In the genomic region with DNA sequence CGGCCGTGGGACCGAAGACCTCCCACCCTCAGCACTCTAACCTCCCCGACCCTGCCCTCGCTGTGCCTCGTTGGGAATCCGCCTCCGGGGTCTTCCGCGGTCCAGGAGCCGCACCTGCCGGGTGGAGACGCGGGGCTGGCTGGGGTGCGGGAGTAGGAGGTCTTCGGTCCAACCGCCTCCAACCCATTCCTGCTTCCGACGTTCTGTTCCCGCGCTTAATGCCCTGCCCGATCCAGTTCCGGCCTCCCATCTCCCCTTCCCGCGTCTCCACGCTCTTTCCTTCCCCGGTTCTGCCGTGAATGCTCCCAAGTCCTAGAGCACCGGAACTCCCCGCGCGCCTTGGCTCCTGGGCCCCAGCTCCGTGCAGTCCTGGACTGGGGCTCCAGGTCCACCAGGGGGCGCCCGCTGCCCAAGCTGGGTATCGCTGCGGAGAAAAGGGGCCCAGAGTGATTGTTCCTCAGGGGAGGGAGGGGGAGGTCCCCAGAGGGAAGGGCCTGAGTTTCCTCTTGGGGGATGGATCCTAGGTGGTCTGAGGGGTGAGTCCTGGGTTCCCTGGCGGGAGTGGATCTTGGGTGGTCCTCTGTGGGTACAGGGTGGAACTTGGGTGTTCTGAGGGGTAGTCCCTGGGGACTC, we compare ENCODE assay signal across 1 cellular context.
TF ChIP-seq lines count a peak whose summit lies in the region.

No MANE protein-coding gene starts in this region.

TF ChIP-seq in K562, 482 proteins besides CTCF, POLR2A, EP300 and RAD21 (continued from another document and continues in another):
- TF ChIP-seq ZC3H4 (CRISPR knock-in tag; IDR thresholded peaks at IDR 0.05; ENCODE audit: borderline replicate concordance) (no peak), KLF13 (tag; IDR thresholded peaks at IDR 0.05; ENCODE audit: borderline replicate concordance, low read depth) (no peak), ZNF79 (CRISPR knock-in tag; IDR thresholded peaks at IDR 0.05; ENCODE audit: low read depth) (no peak), HDAC1 (IDR thresholded peaks at IDR 0.05) (peak in 1 of 2 experiments; percentile 21; a peak in 2 of 4 replicates), NKRF (IDR thresholded peaks at IDR 0.05; ENCODE audit: borderline replicate concordance) (no peak), ZNF134 (CRISPR knock-in tag; conservative IDR thresholded peaks at IDR 0.05) (no peak), ZKSCAN3 (CRISPR knock-in tag; IDR thresholded peaks at IDR 0.05) (no peak), CBFA2T3 (IDR thresholded peaks at IDR 0.05) (no peak), FOXK2 (conservative IDR thresholded peaks at IDR 0.05 in 1 of 2, IDR thresholded peaks at IDR 0.05 in 1 of 2; ENCODE audit: low read depth in 2 of 2) (no peak), EZH2 (IDR thresholded peaks at IDR 0.05; ENCODE audit: borderline replicate concordance, low read depth, low read length) (no peak), KAT8 (IDR thresholded peaks at IDR 0.05; ENCODE audit: low read depth) (no peak), KAT2B (IDR thresholded peaks at IDR 0.05; ENCODE audit: low read depth, low read length) (no peak), ZNF224 (CRISPR knock-in tag; IDR thresholded peaks at IDR 0.05) (no peak), NFXL1 (CRISPR knock-in tag; IDR thresholded peaks at IDR 0.05) (no peak), MTF1 (CRISPR knock-in tag; IDR thresholded peaks at IDR 0.05; ENCODE audit: borderline replicate concordance) (no peak), ZNF174 (CRISPR knock-in tag; IDR thresholded peaks at IDR 0.05) (no peak), PHF8 (IDR thresholded peaks at IDR 0.05; ENCODE audit: borderline replicate concordance, low read length) (peak; percentile 72), FOXO4 (CRISPR knock-in tag; IDR thresholded peaks at IDR 0.05) (no peak), ZNF24 (IDR thresholded peaks at IDR 0.05) (peak; percentile 16; the same call in 1 of the 2 replicates), RBM39 (optimal IDR thresholded peaks at IDR 0.05; ENCODE audit: low read depth, low read length) (no peak), EP400 (IDR thresholded peaks at IDR 0.05) (peak; percentile 68), RBM34 (IDR thresholded peaks at IDR 0.05; ENCODE audit: borderline replicate concordance, insufficient read depth, low read length) (no peak), STAT5A (IDR thresholded peaks at IDR 0.05; ENCODE audit: borderline replicate concordance, low read length) (no peak), RBM25 (IDR thresholded peaks at IDR 0.05; ENCODE audit: low read depth, low read length, severe bottlenecking) (no peak), ZNF398 (CRISPR knock-in tag; IDR thresholded peaks at IDR 0.05) (no peak), COPS2 (conservative IDR thresholded peaks at IDR 0.05) (no peak), NFIX (CRISPR knock-in tag; IDR thresholded peaks at IDR 0.05; ENCODE audit: low read depth) (no peak), SMARCA5 (IDR thresholded peaks at IDR 0.05) (no peak), SRSF3 (IDR thresholded peaks at IDR 0.05; ENCODE audit: insufficient read depth, low read length) (no peak), ZNF583 (CRISPR knock-in tag; IDR thresholded peaks at IDR 0.05) (0 out of 2 replicates have a peak, but pooled peaks have one; percentile 51), RNF2 (IDR thresholded peaks at IDR 0.05) (no peak), BRD9 (IDR thresholded peaks at IDR 0.05; ENCODE audit: low read depth, partially characterized antibody) (peak; percentile 36), ZNF263 (CRISPR knock-in tag; IDR thresholded peaks at IDR 0.05; ENCODE audit: borderline replicate concordance) (peak; percentile 53; the same call in 1 of the 2 replicates), ZNF347 (CRISPR knock-in tag; IDR thresholded peaks at IDR 0.05; ENCODE audit: low read depth) (no peak), MAFF (IDR thresholded peaks at IDR 0.05; ENCODE audit: low read length) (no peak), BHLHE40 (IDR thresholded peaks at IDR 0.05; ENCODE audit: low read length) (peak; percentile 50; the same call in 1 of the 2 replicates), GATA2 (CRISPR knock-in tag; IDR thresholded peaks at IDR 0.05) (no peak), NR2C1 (IDR thresholded peaks at IDR 0.05) (no peak), NR2C1 (tag; IDR thresholded peaks at IDR 0.05) (no peak), MEIS2 (IDR thresholded peaks at IDR 0.05; ENCODE audit: partially characterized antibody) (no peak), CBFA2T2 (conservative IDR thresholded peaks at IDR 0.05) (no peak), CBFB (CRISPR knock-in tag; IDR thresholded peaks at IDR 0.05) (no peak), ZNF830 (CRISPR knock-in tag; IDR thresholded peaks at IDR 0.05) (no peak), ARID4B (CRISPR knock-in tag; IDR thresholded peaks at IDR 0.05) (peak; percentile 71; the same call in 1 of the 2 replicates), SETDB1 (IDR thresholded peaks at IDR 0.05; ENCODE audit: low read length) (no peak), ATF4 (CRISPR knock-in tag; IDR thresholded peaks at IDR 0.05) (no peak), TAF9B (IDR thresholded peaks at IDR 0.05; ENCODE audit: partially characterized antibody) (no peak), HNRNPUL1 (IDR thresholded peaks at IDR 0.05; ENCODE audit: low read length) (no peak), CEBPB (tag; IDR thresholded peaks at IDR 0.05) (no peak), MXI1 (IDR thresholded peaks at IDR 0.05; ENCODE audit: low read depth, low read length) (no peak), GTF2E2 (tag; IDR thresholded peaks at IDR 0.05) (no peak)
- TF ChIP-seq, protein P1, sequence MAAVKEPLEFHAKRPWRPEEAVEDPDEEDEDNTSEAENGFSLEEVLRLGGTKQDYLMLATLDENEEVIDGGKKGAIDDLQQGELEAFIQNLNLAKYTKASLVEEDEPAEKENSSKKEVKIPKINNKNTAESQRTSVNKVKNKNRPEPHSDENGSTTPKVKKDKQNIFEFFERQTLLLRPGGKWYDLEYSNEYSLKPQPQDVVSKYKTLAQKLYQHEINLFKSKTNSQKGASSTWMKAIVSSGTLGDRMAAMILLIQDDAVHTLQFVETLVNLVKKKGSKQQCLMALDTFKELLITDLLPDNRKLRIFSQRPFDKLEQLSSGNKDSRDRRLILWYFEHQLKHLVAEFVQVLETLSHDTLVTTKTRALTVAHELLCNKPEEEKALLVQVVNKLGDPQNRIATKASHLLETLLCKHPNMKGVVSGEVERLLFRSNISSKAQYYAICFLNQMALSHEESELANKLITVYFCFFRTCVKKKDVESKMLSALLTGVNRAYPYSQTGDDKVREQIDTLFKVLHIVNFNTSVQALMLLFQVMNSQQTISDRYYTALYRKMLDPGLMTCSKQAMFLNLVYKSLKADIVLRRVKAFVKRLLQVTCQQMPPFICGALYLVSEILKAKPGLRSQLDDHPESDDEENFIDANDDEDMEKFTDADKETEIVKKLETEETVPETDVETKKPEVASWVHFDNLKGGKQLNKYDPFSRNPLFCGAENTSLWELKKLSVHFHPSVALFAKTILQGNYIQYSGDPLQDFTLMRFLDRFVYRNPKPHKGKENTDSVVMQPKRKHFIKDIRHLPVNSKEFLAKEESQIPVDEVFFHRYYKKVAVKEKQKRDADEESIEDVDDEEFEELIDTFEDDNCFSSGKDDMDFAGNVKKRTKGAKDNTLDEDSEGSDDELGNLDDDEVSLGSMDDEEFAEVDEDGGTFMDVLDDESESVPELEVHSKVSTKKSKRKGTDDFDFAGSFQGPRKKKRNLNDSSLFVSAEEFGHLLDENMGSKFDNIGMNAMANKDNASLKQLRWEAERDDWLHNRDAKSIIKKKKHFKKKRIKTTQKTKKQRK (IDR thresholded peaks at IDR 0.05; ENCODE audit: borderline replicate concordance, low read depth, low read length) = no peak
- TF ChIP-seq, protein P2, sequence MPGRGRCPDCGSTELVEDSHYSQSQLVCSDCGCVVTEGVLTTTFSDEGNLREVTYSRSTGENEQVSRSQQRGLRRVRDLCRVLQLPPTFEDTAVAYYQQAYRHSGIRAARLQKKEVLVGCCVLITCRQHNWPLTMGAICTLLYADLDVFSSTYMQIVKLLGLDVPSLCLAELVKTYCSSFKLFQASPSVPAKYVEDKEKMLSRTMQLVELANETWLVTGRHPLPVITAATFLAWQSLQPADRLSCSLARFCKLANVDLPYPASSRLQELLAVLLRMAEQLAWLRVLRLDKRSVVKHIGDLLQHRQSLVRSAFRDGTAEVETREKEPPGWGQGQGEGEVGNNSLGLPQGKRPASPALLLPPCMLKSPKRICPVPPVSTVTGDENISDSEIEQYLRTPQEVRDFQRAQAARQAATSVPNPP (IDR thresholded peaks at IDR 0.05; ENCODE audit: borderline replicate concordance, insufficient read depth, insufficient read length) = no peak
- TF ChIP-seq, protein P3, sequence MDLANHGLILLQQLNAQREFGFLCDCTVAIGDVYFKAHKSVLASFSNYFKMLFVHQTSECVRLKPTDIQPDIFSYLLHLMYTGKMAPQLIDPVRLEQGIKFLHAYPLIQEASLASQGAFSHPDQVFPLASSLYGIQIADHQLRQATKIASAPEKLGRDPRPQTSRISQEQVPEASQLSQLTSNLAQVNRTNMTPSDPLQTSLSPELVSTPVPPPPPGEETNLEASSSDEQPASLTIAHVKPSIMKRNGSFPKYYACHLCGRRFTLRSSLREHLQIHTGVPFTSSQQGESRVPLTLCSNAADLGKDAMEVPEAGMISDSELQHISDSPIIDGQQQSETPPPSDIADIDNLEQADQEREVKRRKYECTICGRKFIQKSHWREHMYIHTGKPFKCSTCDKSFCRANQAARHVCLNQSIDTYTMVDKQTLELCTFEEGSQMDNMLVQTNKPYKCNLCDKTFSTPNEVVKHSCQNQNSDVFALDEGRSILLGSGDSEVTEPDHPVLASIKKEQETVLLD (IDR thresholded peaks at IDR 0.05) = peak; percentile 47; the same call in 1 of the 2 replicates
